9 cellular contexts compared by ENCODE assay signal in the genomic region with DNA sequence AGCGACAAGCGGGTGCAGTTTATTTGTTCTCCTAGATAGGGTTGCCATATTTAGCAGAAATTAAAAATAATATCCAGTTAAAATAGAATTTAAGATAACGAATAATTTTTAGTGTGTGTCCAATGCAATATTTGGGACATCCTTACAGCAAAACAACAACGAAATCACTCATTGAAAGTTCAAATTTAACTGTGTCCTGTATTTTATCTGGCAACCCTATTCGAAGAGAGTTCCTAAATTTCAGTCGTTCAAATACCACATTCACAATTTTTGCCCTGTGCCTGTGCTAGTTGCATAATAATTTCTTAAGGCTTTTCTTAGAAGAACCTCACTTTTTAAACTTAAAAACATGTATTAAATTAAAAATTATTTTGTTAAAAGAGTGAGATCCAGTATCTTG. TPM values are rescaled to one million over a fixed set of nuclear protein-coding genes. Genes with fewer than 3 reads are reported as not detected.
DNase-seq lines count a peak whose midpoint lies in the region; ATAC-seq and TF ChIP-seq lines count a peak whose summit lies in the region.
"Had no signal": no experiment of that assay in that cellular context is flagged by ENCODE, and none has a peak within 500 bp of the region (broad histone marks: within the 10 kb centered on the region; RNA-seq: fewer than 3 reads in every experiment).

No MANE protein-coding gene starts in this region.

- TF ChIP-seq CTCF in SU-DHL-6 (IDR thresholded peaks at IDR 0.05; ENCODE audit: insufficient read depth, low read length, poor library complexity, severe bottlenecking) (no peak), fibroblast of lung (conservative IDR thresholded peaks at IDR 0.05 in 1 of 2, IDR thresholded peaks at IDR 0.05 in 1 of 2; ENCODE audit: low read depth in 1 of 2, low read length in 2 of 2) (no peak), prostate gland (IDR thresholded peaks at IDR 0.05) (no peak)

- no peaks in the 10 kb centered on the region for H3K9me2 ChIP-seq in SU-DHL-6 (replicated peaks; ENCODE audit: insufficient read depth, low read length)

- H3K36me3 ChIP-seq in ES-I3 (ENCODE audit: insufficient read depth, low read length), result peaks cover under 1% of the 10 kb centered on the region
- no peaks in the 10 kb centered on the region for H3K36me3 ChIP-seq in SU-DHL-6 (ENCODE audit: low read length)
- H3K36me3 ChIP-seq in fibroblast of lung (ENCODE audit: control insufficient read depth, insufficient read depth, low read length), result no peaks in the 10 kb centered on the region
- H3K36me3 ChIP-seq in prostate gland, result no peaks in the 10 kb centered on the region

- H3K9me3 ChIP-seq in ES-I3 (ENCODE audit: control insufficient read depth, insufficient read depth, low read length) (no peaks in the 10 kb centered on the region), SU-DHL-6 (ENCODE audit: insufficient read depth, low read length) (0 out of 2 replicates have a peak, but pooled peaks cover 5% of the 10 kb centered on the region), fibroblast of lung (ENCODE audit: control insufficient read depth, insufficient read depth, low read depth, low read length) (no peaks in the 10 kb centered on the region), prostate gland (no peaks in the 10 kb centered on the region)

- WGBS in prostate gland, result 13% methylated on average over 6 of the region's 6 CpGs

- H3K9ac ChIP-seq in ES-I3 (ENCODE audit: low read depth, low read length), result peak overlapping the region; percentile 99
- peak overlapping the region; percentile 88 for H3K9ac ChIP-seq in SU-DHL-6 (ENCODE audit: low read length)
- peak overlapping the region; percentile 89 for H3K9ac ChIP-seq in fibroblast of lung (ENCODE audit: insufficient read depth, low read length)

- H3K4me3 ChIP-seq in SU-DHL-6 (ENCODE audit: insufficient read depth, low read length, poor library complexity, severe bottlenecking) (peak overlapping the region; percentile 95), fibroblast of lung (replicated peaks in 1 of 4; ENCODE audit: control extremely low read depth in 1 of 4, insufficient read depth in 1 of 4, low read depth in 3 of 4, low read length in 4 of 4) (peak overlapping the region; percentile 33 to 97 (median 70)), prostate gland (peak overlapping the region; percentile 61 to 74)

- H3K4me1 ChIP-seq in ES-I3 (ENCODE audit: insufficient read depth, low read length), result peaks cover 12% of the 10 kb centered on the region
- peaks cover 6% of the 10 kb centered on the region for H3K4me1 ChIP-seq in fibroblast of lung (ENCODE audit: control insufficient read depth, extremely low read depth, insufficient read depth, low read length)
- H3K4me1 ChIP-seq in prostate gland (replicated peaks), result peaks cover 14% of the 10 kb centered on the region

- peak overlapping the region; percentile 98 for H3K4me2 ChIP-seq in SU-DHL-6 (ENCODE audit: low read depth, low read length, poor library complexity, severe bottlenecking)
- H3K4me2 ChIP-seq in fibroblast of lung (ENCODE audit: extremely low read depth, insufficient read depth, low read length), result peak overlapping the region; percentile 62

- intact Hi-C loops in prostate gland (cut with DNase I), result loop anchor here (5.0 kb wide), 1 partner anchor 60 kb away; no protein-coding TSS in a partner anchor

- H3K27me3 ChIP-seq in SU-DHL-6 (ENCODE audit: low read length) (no peaks in the 10 kb centered on the region), fibroblast of lung (ENCODE audit: control insufficient read depth, insufficient read depth, low read length) (no peaks in the 10 kb centered on the region), prostate gland (replicated peaks; ENCODE audit: insufficient read depth) (no peaks in the 10 kb centered on the region)

- DNase-seq in fibroblast of lung (ENCODE audit: low read depth in 2 of 2), result no peak
- no peak for DNase-seq in prostate gland (ENCODE audit: low spot score)
- DNase-seq in NCI-H128 (lab: John Stamatoyannopoulos, UW; ENCODE audit: unreplicated experiment), result no peak
- DNase-seq in putamen (ENCODE audit: low spot score), result no peak

- H3F3A ChIP-seq in SU-DHL-6 (ENCODE audit: insufficient read depth), result peaks cover 18% of the 10 kb centered on the region

- H4K20me1 ChIP-seq in SU-DHL-6 (ENCODE audit: low read depth, low read length) (no peaks in the 10 kb centered on the region), fibroblast of lung (ENCODE audit: control insufficient read depth, extremely low read depth, insufficient read depth, low read length) (no peaks in the 10 kb centered on the region)

- no peak for TF ChIP-seq POLR2A in prostate gland (IDR thresholded peaks at IDR 0.05)

- ATAC-seq in GM21360 (IDR thresholded peaks at IDR 0.05; ENCODE audit: unreplicated experiment) (no peak), HG02759 (IDR thresholded peaks at IDR 0.05; ENCODE audit: unreplicated experiment) (no peak)

- peak overlapping the region; percentile 36 for H2AFZ ChIP-seq in SU-DHL-6 (ENCODE audit: low read depth, low read length, severe bottlenecking)
- H2AFZ ChIP-seq in fibroblast of lung (ENCODE audit: low read length), result no peak overlapping the region

- H3K27ac ChIP-seq in SU-DHL-6 (ENCODE audit: low read depth, low read length), result peak overlapping the region; percentile 64
- peak overlapping the region; percentile 82 for H3K27ac ChIP-seq in fibroblast of lung (ENCODE audit: insufficient read depth, low read length)
- peak overlapping the region; percentile 89 for H3K27ac ChIP-seq in prostate gland

- H3K79me2 ChIP-seq in SU-DHL-6 (ENCODE audit: insufficient read depth, low read length), result peaks cover 54% of the 10 kb centered on the region
- H3K79me2 ChIP-seq in fibroblast of lung (ENCODE audit: control insufficient read depth, insufficient read depth, low read length), result peaks cover 47% of the 10 kb centered on the region

RNA-seq across cellular contexts. Expression of gene DGUOK, which starts 0.7 kb away (rescaled TPM):
- 51.6 and 54.3 TPM in 2 replicates for total RNA-seq in fibroblast of lung
- 83.2 and 93.7 TPM in 2 replicates for polyA plus RNA-seq in fibroblast of lung
- 96.7 and 104 TPM in 2 replicates for polyA plus RNA-seq in fibroblast of lung (2012)
- 39.6 and 40.5 TPM in 2 replicates for polyA minus RNA-seq in fibroblast of lung (ENCODE audit: low replicate concordance)
- total RNA-seq in prostate gland, result 100 to 1,000 TPM in 1 of 2 donors, 10 to 100 TPM in 1; 77.4 to 107 TPM

RNA-seq across cellular contexts. Expression of gene ACTG2, which starts 34.5 kb away (rescaled TPM):
- total RNA-seq in fibroblast of lung (4.1 TPM in 2 replicates), prostate gland (1,000 to 10,000 TPM; 1,031 to 1,176 TPM)
- polyA plus RNA-seq in fibroblast of lung, result 107 and 600 TPM in 2 replicates
- 118 and 780 TPM in 2 replicates for polyA plus RNA-seq in fibroblast of lung (2012)
- polyA minus RNA-seq in fibroblast of lung (ENCODE audit: low replicate concordance), result 95.8 and 1,122 TPM in 2 replicates
- total RNA-seq: T-helper 1 cell treated with Interleukin-12 subunit alpha and Interleukin-12 subunit beta and Interleukin-4 antibody, amounts not matched to agents 30 ng/mL and 1 ng/mL, for 36 hours had no signal

RNA-seq across cellular contexts. Expression of gene TET3, which starts 57.4 kb away (rescaled TPM):
- total RNA-seq in fibroblast of lung (2.6 and 3.1 TPM in 2 replicates), prostate gland (10 to 100 TPM; 12.8 to 13.8 TPM)
- 1.6 and 2.1 TPM in 2 replicates for polyA plus RNA-seq in fibroblast of lung
- 1.4 and 2.4 TPM in 2 replicates for polyA plus RNA-seq in fibroblast of lung (2012)
- polyA minus RNA-seq in fibroblast of lung (ENCODE audit: low replicate concordance), result 8.2 and 10.6 TPM in 2 replicates

Comparison
In these comparisons a context has a peak if more than half of its experiments do, and no peak if none do; other contexts are left out.
1. RNA of gene ACTG2, which starts 34.5 kb away (total RNA-seq): 1,031 to 1,176 TPM in prostate gland; 4.1 TPM in fibroblast of lung; every median in the first group is over 100 times any median in the second.
2. Peak in every context shown above with its lines, with median percentiles within 50 percentile points of each other: H3K9ac ChIP-seq, H3K27ac ChIP-seq and H3K4me3 ChIP-seq.